Comparison of ENCODE assay signal across 8 cellular contexts in the genomic region with DNA sequence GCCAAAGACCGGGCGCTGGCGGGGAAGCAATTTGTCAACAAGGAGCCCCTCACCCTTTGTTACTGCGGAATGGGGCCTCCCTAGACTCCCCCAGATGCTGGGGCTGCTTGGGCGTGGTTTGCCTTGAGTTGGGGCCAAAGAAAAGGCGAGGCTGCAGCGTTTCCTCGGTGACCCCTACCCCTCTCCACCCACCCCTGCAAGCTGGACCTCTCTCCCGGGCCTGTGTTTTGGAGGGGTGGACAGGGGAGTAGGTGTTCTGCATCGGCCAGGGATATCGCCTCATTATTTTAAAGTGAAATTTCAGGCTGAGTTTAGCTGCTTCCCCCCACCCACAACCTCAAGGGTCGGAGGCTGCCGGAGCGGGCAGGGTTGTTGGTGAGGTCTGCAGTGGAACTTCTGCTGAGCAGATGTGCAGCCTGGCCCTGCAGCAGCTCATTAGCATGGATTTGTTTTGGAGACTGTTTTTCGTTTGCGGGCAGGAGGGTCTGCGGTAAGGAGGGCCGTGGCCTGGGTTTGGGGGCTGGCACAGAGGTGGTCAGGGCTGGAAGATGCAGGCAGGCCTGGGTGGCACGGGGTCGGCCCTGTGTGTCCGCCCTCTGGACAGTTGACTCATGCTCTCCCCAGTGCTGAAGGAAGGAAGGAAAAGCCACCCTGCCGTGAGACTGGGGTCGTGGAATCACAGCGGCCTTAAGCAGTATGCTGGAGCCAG. TPM values are rescaled to one million over a fixed set of nuclear protein-coding genes. Genes with fewer than 3 reads are reported as not detected.
DNase-seq lines count a peak whose midpoint lies in the region; FAIRE-seq and TF ChIP-seq lines count a peak whose summit lies in the region.

No MANE protein-coding gene starts in this region.

- intact Hi-C loops in posterior vena cava (cut with DNase I), result loop anchor here in 1 of 2 donors (5.0 kb wide), 2 partner anchors 158 to 253 kb away; a partner anchor contains a TSS

- H3K36me3 ChIP-seq in BJ (ENCODE audit: control insufficient read depth, insufficient read depth, low read length), result no peaks in the 10 kb centered on the region; the same call in 1 of the 2 replicates
- no peaks in the 10 kb centered on the region for H3K36me3 ChIP-seq in neural cell (ENCODE audit: insufficient read depth, low read length)

- CTCF ChIA-PET in BJ (lab: Yijun Ruan, JAX), result interaction anchor here (0.7 to 1.9 kb wide), 6 partner anchors 11 to 334 kb away, joined by 3 to 4 read pairs (median 3); a partner anchor contains a TSS

- no peak for FAIRE-seq in frontal cortex (lab: Jason Lieb, UNC)

- no peaks in the 10 kb centered on the region for H4K20me1 ChIP-seq in neural cell (ENCODE audit: insufficient read depth)

- H3K27ac ChIP-seq in epithelial cell of prostate, result peak overlapping the region; percentile 81
- H3K27ac ChIP-seq in neural cell (ENCODE audit: low read length), result no peak overlapping the region

- no peaks in the 10 kb centered on the region for H3K9me2 ChIP-seq in neural cell (ENCODE audit: insufficient read depth, low read length)

- no peak for DNase-seq in BJ (ENCODE audit: low read depth)
- peak; percentile 81 for DNase-seq in RPMI7951 (ENCODE audit: low read depth)
- DNase-seq in epithelial cell of prostate (ENCODE audit: low read depth, low spot score), result no peak
- DNase-seq in GM10266 (ENCODE audit: extremely low spot score), result no peak
- no peak for DNase-seq in posterior vena cava (ENCODE audit: low spot score)
- DNase-seq in NCI-H2081 (lab: John Stamatoyannopoulos, UW), result no peak
- DNase-seq in frontal cortex (ENCODE audit: low spot score in 2 of 2), result no peak

- no peak overlapping the region for H2AFZ ChIP-seq in neural cell (ENCODE audit: low read depth, low read length)

- no peak for TF ChIP-seq RAD21 in neural cell (conservative IDR thresholded peaks at IDR 0.05)

- POLR2A ChIA-PET in BJ (lab: Charles Lee), result interaction anchor here (0.5 to 0.7 kb wide), 3 partner anchors 159 to 722 kb away, joined by 3 to 4 read pairs (median 3); no protein-coding TSS in a partner anchor

- TF ChIP-seq CTCF in BJ (IDR thresholded peaks at IDR 0.05; ENCODE audit: insufficient read depth, low read depth, low read length) (no peak), neural cell (IDR thresholded peaks at IDR 0.05; ENCODE audit: poor library complexity, severe bottlenecking) (no peak), GM10266 (IDR thresholded peaks at IDR 0.05; ENCODE audit: control insufficient read depth, insufficient read depth, low read depth, missing control alignments) (no peak)

- peak overlapping the region; percentile 63 for H3K4me3 ChIP-seq in BJ (ENCODE audit: low read depth, low read length)
- peak overlapping the region; percentile 67 for H3K4me3 ChIP-seq in neural cell (ENCODE audit: low read length)

- H3K79me2 ChIP-seq in neural cell (replicated peaks; ENCODE audit: insufficient read depth, low read length), result no peaks in the 10 kb centered on the region

- H3K9ac ChIP-seq in neural cell (ENCODE audit: low read length), result no peak overlapping the region

- no peaks in the 10 kb centered on the region for H3K27me3 ChIP-seq in BJ (ENCODE audit: control insufficient read depth, insufficient read depth, low read length)
- peaks cover 34% of the 10 kb centered on the region for H3K27me3 ChIP-seq in neural cell (ENCODE audit: insufficient read depth, low read depth, low read length)

- no peaks in the 10 kb centered on the region for H3F3A ChIP-seq in neural cell (ENCODE audit: insufficient read depth, low read length, poor library complexity, severe bottlenecking)

- H3K9me3 ChIP-seq in neural cell (ENCODE audit: low read length), result no peaks in the 10 kb centered on the region

- TF ChIP-seq EP300 in neural cell (conservative IDR thresholded peaks at IDR 0.05; ENCODE audit: poor library complexity, severe bottlenecking), result no peak

- H3K4me2 ChIP-seq in neural cell (ENCODE audit: low read length), result no peak overlapping the region

TF ChIP-seq in neural cell, 6 proteins besides CTCF, POLR2A, EP300 and RAD21:
- TF ChIP-seq SMC3 (conservative IDR thresholded peaks at IDR 0.05; ENCODE audit: poor library complexity) (no peak), TAF1 (IDR thresholded peaks at IDR 0.05; ENCODE audit: low read depth) (no peak), EZH2 (IDR thresholded peaks at IDR 0.05; ENCODE audit: borderline replicate concordance, insufficient read depth, low read length, poor library complexity, severe bottlenecking) (no peak), MXI1 (conservative IDR thresholded peaks at IDR 0.05; ENCODE audit: poor library complexity, severe bottlenecking) (no peak), POLR2AphosphoS5 (IDR thresholded peaks at IDR 0.05) (no peak)
- TF ChIP-seq, protein P1, sequence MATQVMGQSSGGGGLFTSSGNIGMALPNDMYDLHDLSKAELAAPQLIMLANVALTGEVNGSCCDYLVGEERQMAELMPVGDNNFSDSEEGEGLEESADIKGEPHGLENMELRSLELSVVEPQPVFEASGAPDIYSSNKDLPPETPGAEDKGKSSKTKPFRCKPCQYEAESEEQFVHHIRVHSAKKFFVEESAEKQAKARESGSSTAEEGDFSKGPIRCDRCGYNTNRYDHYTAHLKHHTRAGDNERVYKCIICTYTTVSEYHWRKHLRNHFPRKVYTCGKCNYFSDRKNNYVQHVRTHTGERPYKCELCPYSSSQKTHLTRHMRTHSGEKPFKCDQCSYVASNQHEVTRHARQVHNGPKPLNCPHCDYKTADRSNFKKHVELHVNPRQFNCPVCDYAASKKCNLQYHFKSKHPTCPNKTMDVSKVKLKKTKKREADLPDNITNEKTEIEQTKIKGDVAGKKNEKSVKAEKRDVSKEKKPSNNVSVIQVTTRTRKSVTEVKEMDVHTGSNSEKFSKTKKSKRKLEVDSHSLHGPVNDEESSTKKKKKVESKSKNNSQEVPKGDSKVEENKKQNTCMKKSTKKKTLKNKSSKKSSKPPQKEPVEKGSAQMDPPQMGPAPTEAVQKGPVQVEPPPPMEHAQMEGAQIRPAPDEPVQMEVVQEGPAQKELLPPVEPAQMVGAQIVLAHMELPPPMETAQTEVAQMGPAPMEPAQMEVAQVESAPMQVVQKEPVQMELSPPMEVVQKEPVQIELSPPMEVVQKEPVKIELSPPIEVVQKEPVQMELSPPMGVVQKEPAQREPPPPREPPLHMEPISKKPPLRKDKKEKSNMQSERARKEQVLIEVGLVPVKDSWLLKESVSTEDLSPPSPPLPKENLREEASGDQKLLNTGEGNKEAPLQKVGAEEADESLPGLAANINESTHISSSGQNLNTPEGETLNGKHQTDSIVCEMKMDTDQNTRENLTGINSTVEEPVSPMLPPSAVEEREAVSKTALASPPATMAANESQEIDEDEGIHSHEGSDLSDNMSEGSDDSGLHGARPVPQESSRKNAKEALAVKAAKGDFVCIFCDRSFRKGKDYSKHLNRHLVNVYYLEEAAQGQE (IDR thresholded peaks at IDR 0.05; ENCODE audit: borderline replicate concordance), result no peak

RNA-seq across cellular contexts. Expression of a gene that starts 1.6 kb away (rescaled TPM):
- polyA plus RNA-seq in BJ (2011; rRNA removed) (109 and 171 TPM in 2 replicates), neural cell (9.9 and 22.4 TPM in 2 replicates)
- 134 and 156 TPM in 2 replicates for polyA minus RNA-seq in BJ (2011; rRNA and poly(A)+ RNA removed)
- 221 and 222 TPM in 2 replicates for total RNA-seq in RPMI7951 (2014; rRNA removed; shearing (Covaris generic))
- 6.6 and 6.8 TPM in 2 replicates for polyA minus RNA-seq in neural cell
- total RNA-seq in posterior vena cava (100 to 1,000 TPM; 137 to 186 TPM), frontal cortex (33.0 TPM)

RNA-seq across cellular contexts. Expression of a gene that starts 19.0 kb away (rescaled TPM):
- polyA plus RNA-seq in BJ (2011; rRNA removed) (not detected in 2 replicates), neural cell (not detected in 2 replicates)
- not detected in 2 replicates for polyA minus RNA-seq in BJ (2011; rRNA and poly(A)+ RNA removed)
- total RNA-seq in RPMI7951 (2014; rRNA removed; shearing (Covaris generic)), result 0.10 TPM in 1 of 2 replicates, not detected in the other
- not detected in 2 replicates for polyA minus RNA-seq in neural cell
- total RNA-seq in posterior vena cava (not detected), frontal cortex (0.41 TPM)
